8 cellular contexts compared by ENCODE assay signal in the genomic region with DNA sequence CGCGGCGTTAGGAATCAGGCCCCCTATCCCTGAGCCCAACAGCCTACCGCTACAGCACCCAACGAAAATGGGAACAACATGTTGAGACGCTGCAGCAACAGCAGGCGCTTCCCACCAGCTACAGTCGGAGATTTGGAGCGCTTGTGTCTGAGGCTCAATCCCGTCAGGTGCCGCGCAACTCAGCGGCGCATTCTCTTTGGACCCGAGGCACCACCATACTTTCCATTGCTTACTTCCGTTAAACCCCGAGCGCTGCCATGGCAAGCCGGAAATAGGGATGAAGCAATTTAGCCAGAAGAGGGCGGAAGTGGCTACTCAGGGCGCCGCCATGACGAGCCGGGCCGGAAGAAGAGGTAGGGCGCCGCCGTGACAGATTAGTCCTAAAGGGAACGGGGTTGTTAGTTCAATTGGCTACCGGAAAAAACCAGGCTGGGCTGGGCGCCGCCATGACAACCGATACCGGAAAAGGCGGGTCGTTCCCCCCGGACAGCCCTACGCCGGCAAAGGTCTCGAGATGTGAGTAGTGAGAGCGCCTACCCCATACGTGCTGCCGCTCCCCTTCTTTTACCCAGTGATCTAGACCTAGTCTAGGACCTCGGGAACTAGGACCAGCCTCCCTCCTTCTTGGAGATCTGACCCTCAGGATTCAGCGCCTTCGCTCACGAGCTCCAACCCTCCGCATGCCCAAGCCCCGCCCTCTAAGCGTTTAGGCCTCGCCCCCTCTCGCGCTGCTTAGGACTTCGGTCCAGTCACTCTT. TPM values are rescaled to one million over a fixed set of nuclear protein-coding genes. Genes with fewer than 3 reads are reported as not detected.
A peak's percentile ranks its signal among the peaks of the same experiment; 100 is the strongest.
DNase-seq lines count a peak whose midpoint lies in the region; ATAC-seq lines count a peak whose summit lies in the region.

A gene with protein sequence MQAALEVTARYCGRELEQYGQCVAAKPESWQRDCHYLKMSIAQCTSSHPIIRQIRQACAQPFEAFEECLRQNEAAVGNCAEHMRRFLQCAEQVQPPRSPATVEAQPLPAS (plus strand): TSS at position 476 of the 757 bp plus-strand sequence. CDS start 39 bp downstream, at position 515.

- H3K36me3 ChIP-seq in BLaER1: peaks cover 5% of the 10 kb centered on the region; the same call in 1 of the 2 replicates

- H3K4me2 ChIP-seq in BLaER1: peak within 1 kb of the TSS; percentile 83

- peak within 1 kb of the TSS; percentile 59; the same call in 1 of the 2 replicates for H3K9ac ChIP-seq in BLaER1

- DNase-seq in NCI-H748 (lab: John Stamatoyannopoulos, UW; ENCODE audit: unreplicated experiment) (peak; percentile 94), dedifferentiated amniotic fluid mesenchymal stem cell (ENCODE audit: extremely low spot score) (peak; percentile 95), left lobe of liver (ENCODE audit: low spot score) (peak; percentile 96)
- peak; percentile 82 to 93 for DNase-seq in activated CD4-positive, alpha-beta T cell treated with anti-CD3 and anti-CD28 coated beads, Interleukin-2, amount 50 U/mL, for 24 hours (ENCODE audit: low read depth in 1 of 2, low spot score in 1 of 2)
- DNase-seq in stimulated activated CD4-positive, alpha-beta T cell treated with anti-CD3 and anti-CD28 coated beads, Interleukin-2, amount 100 ng/mL, for 24 hours: peak; percentile 91 to 92

- no peaks in the 10 kb centered on the region for H3K27me3 ChIP-seq in BLaER1

- H3K4me1 ChIP-seq in BLaER1: peaks cover 26% of the 10 kb centered on the region

- peaks cover 16% of the 10 kb centered on the region for H3K9me3 ChIP-seq in BLaER1

- peak within 1 kb of the TSS; percentile 72 for H3K4me3 ChIP-seq in BLaER1

- ATAC-seq in GM19328 (IDR thresholded peaks at IDR 0.05; ENCODE audit: unreplicated experiment) (peak; percentile 95), HG03469 (IDR thresholded peaks at IDR 0.05; ENCODE audit: unreplicated experiment) (peak; percentile 68), left lobe of liver (peak; percentile 87)

- peak within 1 kb of the TSS; percentile 74 for H3K27ac ChIP-seq in BLaER1

- H4K20me1 ChIP-seq in BLaER1: 0 out of 2 replicates have a peak, but pooled peaks cover under 1% of the 10 kb centered on the region

RNA-seq across cellular contexts. Expression of the gene that starts here (rescaled TPM):
- total RNA-seq in left lobe of liver: 21.2 TPM

Comparison
In these comparisons a context has a peak if more than half of its experiments do, and no peak if none do; other contexts are left out.
1. Peak in every context shown above with its lines: DNase-seq, ATAC-seq, H3K4me3 ChIP-seq and H3K27ac ChIP-seq.